In the genomic region with DNA sequence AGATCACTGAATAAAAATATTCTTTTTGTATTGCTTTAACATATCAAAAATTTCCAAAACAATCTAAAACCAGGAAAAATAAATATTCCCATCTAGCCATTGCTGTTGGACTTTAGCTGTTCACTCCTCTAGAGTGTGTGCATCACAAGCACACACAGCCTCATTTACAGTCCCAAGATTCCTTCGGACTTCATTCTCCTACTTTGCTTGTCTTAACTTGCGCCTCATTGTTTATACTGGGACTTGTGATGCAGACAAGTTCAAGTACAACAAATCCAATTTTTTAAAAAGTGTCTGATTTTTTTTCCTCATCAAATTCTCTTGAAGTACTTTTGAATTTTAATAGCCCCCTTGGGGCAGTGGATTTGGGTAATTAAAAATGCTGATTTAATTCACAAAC, we compare ENCODE assay signal across 28 cellular contexts. TPM values are rescaled to one million over a fixed set of nuclear protein-coding genes. Genes with fewer than 3 reads are reported as not detected.
DNase-seq lines count a peak whose midpoint lies in the region; ATAC-seq, FAIRE-seq and TF ChIP-seq lines count a peak whose summit lies in the region.
"Had no signal": no experiment of that assay in that cellular context is flagged by ENCODE, and none has a peak within 500 bp of the region (broad histone marks: within the 10 kb centered on the region; RNA-seq: fewer than 3 reads in every experiment).

No MANE protein-coding gene starts in this region.

- H3K9me3 Mint-ChIP-seq in endothelial cell (ENCODE audit: unreplicated experiment): no peaks in the 10 kb centered on the region
- H3K9me3 Mint-ChIP-seq: CD14-positive monocyte had no signal

- peaks cover 39% of the 10 kb centered on the region for H3K4me1 Mint-ChIP-seq in endothelial cell (ENCODE audit: unreplicated experiment)
- H3K4me1 Mint-ChIP-seq: CD14-positive monocyte; CD4-positive, alpha-beta memory T cell; CD4-positive, CD25-positive, alpha-beta regulatory T cell; CD8-positive, alpha-beta memory T cell had no signal

- no peaks in the 10 kb centered on the region for H3K36me3 ChIP-seq in bronchial epithelial cell (ENCODE audit: control insufficient read depth, insufficient read depth, low read length)
- H3K36me3 ChIP-seq: BE2C, BLaER1 had no signal

- peak overlapping the region; percentile 92 for H3K27ac Mint-ChIP-seq in endothelial cell (ENCODE audit: unreplicated experiment)
- H3K27ac Mint-ChIP-seq: CD14-positive monocyte; CD4-positive, alpha-beta memory T cell; CD4-positive, CD25-positive, alpha-beta regulatory T cell; CD8-positive, alpha-beta memory T cell had no signal

- peak overlapping the region; percentile 8 for H3K4me3 Mint-ChIP-seq in endothelial cell (ENCODE audit: unreplicated experiment)
- H3K4me3 Mint-ChIP-seq: CD14-positive monocyte; CD4-positive, alpha-beta memory T cell; CD4-positive, CD25-positive, alpha-beta regulatory T cell; CD8-positive, alpha-beta memory T cell had no signal

- DNase-seq in bronchial epithelial cell (ENCODE audit: low read depth) (peak; percentile 48), endothelial cell (ENCODE audit: low spot score) (no peak), foreskin keratinocyte (peak; percentile 37 to 71)
- DNase-seq: 8988T; ACHN; BE2C; CD4-positive, alpha-beta memory T cell; CD4-positive, CD25-positive, alpha-beta regulatory T cell; CD8-positive, alpha-beta memory T cell; COR-L47; DMS 273 treated with DMSO at 0.1 percent for 48 hours; DMS153; DMS53; DMS79; DND-41; EL; GDM1 had no signal

- H3K27me3 ChIP-seq in bronchial epithelial cell (ENCODE audit: control insufficient read depth, insufficient read depth, low read length) (no peaks in the 10 kb centered on the region), foreskin keratinocyte (no peaks in the 10 kb centered on the region)
- H3K27me3 ChIP-seq: BE2C, BLaER1 had no signal

- H3K4me1 ChIP-seq in foreskin keratinocyte: peaks cover 5% of the 10 kb centered on the region
- H3K4me1 ChIP-seq: BE2C, BLaER1 had no signal

- H3K36me3 Mint-ChIP-seq in endothelial cell (ENCODE audit: low read depth, unreplicated experiment): peaks cover 27% of the 10 kb centered on the region
- H3K36me3 Mint-ChIP-seq: CD14-positive monocyte; CD4-positive, alpha-beta memory T cell; CD4-positive, CD25-positive, alpha-beta regulatory T cell; CD8-positive, alpha-beta memory T cell had no signal

- no peak overlapping the region for H3K4me3 ChIP-seq in bronchial epithelial cell (ENCODE audit: low read depth, low read length)
- H3K4me3 ChIP-seq: BLaER1, GM12878 had no signal

- no peaks in the 10 kb centered on the region for H3K27me3 Mint-ChIP-seq in endothelial cell (ENCODE audit: unreplicated experiment)
- H3K27me3 Mint-ChIP-seq: CD4-positive, alpha-beta memory T cell; CD8-positive, alpha-beta memory T cell had no signal

- no peak for TF ChIP-seq CTCF in bronchial epithelial cell (IDR thresholded peaks at IDR 0.05; ENCODE audit: insufficient read depth, low read length, severe bottlenecking)
- no peak for TF ChIP-seq CTCF in endothelial cell (IDR thresholded peaks at IDR 0.05; ENCODE audit: unreplicated experiment)
- TF ChIP-seq CTCF in foreskin keratinocyte (conservative IDR thresholded peaks at IDR 0.05): no peak

- peak overlapping the region; percentile 22 for H3K27ac ChIP-seq in foreskin keratinocyte
- H3K27ac ChIP-seq: BLaER1 had no signal

- no peak for FAIRE-seq in bronchial epithelial cell (lab: Jason Lieb, UNC)
- FAIRE-seq: A204.1, GM12878, GM12892, GM18507, GM19239 had no signal

- ATAC-seq in foreskin keratinocyte (peak; percentile 38), HG02884 (IDR thresholded peaks at IDR 0.05; ENCODE audit: unreplicated experiment) (no peak), HG03175 (IDR thresholded peaks at IDR 0.05; ENCODE audit: unreplicated experiment) (no peak)
- ATAC-seq: GM12878 had no signal

RNA-seq across cellular contexts. Expression of gene TLL1, which starts 55.6 kb away (rescaled TPM):
- total RNA-seq in bronchial epithelial cell (0.13 and 0.53 TPM in 2 replicates), endothelial cell (ENCODE audit: unreplicated experiment) (48.0 TPM), foreskin keratinocyte (1.5 and 3.5 TPM in 2 replicates)
- polyA plus RNA-seq in foreskin keratinocyte: 0.25 and 0.52 TPM in 2 replicates
- total RNA-seq: CD4-positive, alpha-beta memory T cell; CD4-positive, CD25-positive, alpha-beta regulatory T cell; CD8-positive, alpha-beta memory T cell; Daoy had no signal
- polyA plus RNA-seq: AG04450; CD14-positive monocyte; CD4-positive, alpha-beta memory T cell; CD4-positive, CD25-positive, alpha-beta regulatory T cell; CD8-positive, alpha-beta memory T cell had no signal

Comparison
In these comparisons a context has a peak if more than half of its experiments do, and no peak if none do; other contexts are left out.
1. RNA of gene TLL1, which starts 55.6 kb away (total RNA-seq): 48.0 TPM in endothelial cell (single experiment); 1.5 to 3.5 TPM in foreskin keratinocyte and 0.13 to 0.53 TPM in bronchial epithelial cell; every median in the first group is over 10 times any median in the second.